Comparison of ENCODE assay signal across 1 cellular context in the genomic region with DNA sequence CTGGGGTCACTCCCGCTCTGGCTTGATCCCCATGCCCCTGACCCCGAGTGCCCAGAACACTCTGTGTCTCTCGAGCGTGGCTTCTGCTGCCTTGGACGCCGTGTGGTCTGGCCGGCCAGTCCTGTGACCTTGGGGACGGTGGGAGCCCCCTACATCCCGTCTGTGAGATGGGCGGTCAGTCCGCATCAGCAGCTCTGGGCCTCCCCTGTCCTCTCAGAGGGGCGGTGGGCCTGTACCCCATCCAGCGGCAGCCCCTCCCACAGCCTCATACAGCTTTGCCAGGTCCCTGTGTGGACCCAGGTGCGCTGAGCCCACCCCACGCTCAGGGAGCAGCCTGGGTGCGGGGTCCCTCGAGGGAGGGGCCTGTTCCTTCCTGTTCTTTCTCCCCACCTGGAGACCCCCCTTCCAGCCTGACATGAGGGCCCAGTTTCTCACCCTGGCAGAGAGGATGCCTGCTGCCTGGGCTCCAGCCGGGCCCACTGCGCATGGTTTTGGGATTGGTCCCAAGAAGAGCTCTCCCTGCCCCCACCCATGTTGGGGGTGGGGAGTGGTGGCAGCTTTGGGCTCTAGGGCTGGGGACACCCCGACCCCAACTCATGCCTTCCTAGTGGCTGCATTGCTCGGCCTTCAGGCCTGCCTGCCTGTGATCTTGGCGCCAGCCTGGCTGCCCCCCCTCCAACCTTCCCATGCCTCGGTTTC.
TF ChIP-seq lines count a peak whose summit lies in the region.

No MANE protein-coding gene starts in this region.

TF ChIP-seq in HCT116, 20 proteins besides CTCF, POLR2A, EP300 and RAD21 (continued from another document):
- TF ChIP-seq, protein P1, sequence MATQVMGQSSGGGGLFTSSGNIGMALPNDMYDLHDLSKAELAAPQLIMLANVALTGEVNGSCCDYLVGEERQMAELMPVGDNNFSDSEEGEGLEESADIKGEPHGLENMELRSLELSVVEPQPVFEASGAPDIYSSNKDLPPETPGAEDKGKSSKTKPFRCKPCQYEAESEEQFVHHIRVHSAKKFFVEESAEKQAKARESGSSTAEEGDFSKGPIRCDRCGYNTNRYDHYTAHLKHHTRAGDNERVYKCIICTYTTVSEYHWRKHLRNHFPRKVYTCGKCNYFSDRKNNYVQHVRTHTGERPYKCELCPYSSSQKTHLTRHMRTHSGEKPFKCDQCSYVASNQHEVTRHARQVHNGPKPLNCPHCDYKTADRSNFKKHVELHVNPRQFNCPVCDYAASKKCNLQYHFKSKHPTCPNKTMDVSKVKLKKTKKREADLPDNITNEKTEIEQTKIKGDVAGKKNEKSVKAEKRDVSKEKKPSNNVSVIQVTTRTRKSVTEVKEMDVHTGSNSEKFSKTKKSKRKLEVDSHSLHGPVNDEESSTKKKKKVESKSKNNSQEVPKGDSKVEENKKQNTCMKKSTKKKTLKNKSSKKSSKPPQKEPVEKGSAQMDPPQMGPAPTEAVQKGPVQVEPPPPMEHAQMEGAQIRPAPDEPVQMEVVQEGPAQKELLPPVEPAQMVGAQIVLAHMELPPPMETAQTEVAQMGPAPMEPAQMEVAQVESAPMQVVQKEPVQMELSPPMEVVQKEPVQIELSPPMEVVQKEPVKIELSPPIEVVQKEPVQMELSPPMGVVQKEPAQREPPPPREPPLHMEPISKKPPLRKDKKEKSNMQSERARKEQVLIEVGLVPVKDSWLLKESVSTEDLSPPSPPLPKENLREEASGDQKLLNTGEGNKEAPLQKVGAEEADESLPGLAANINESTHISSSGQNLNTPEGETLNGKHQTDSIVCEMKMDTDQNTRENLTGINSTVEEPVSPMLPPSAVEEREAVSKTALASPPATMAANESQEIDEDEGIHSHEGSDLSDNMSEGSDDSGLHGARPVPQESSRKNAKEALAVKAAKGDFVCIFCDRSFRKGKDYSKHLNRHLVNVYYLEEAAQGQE (IDR thresholded peaks at IDR 0.05; ENCODE audit: low read depth), result no peak
- no peak for TF ChIP-seq JUND (IDR thresholded peaks at IDR 0.05)
- no peak for TF ChIP-seq CEBPB (IDR thresholded peaks at IDR 0.05; ENCODE audit: low read depth)
- no peak for TF ChIP-seq SIN3A (IDR thresholded peaks at IDR 0.05; ENCODE audit: low read depth)
- TF ChIP-seq ELF1 (IDR thresholded peaks at IDR 0.05; ENCODE audit: borderline replicate concordance, low read depth), result no peak
- no peak for TF ChIP-seq SP1 (IDR thresholded peaks at IDR 0.05; ENCODE audit: low read depth)
- no peak for TF ChIP-seq TCF7L2 (IDR thresholded peaks at IDR 0.05; ENCODE audit: borderline replicate concordance, extremely low read depth, insufficient read depth, insufficient read length)
- no peak for TF ChIP-seq ZFX (IDR thresholded peaks at IDR 0.05)
- no peak for TF ChIP-seq EGR1 (IDR thresholded peaks at IDR 0.05; ENCODE audit: low read depth)
- no peak for TF ChIP-seq CBX3 (IDR thresholded peaks at IDR 0.05; ENCODE audit: low read depth)
- TF ChIP-seq FOSL1 (IDR thresholded peaks at IDR 0.05; ENCODE audit: low read depth), result no peak
